In genomic region chr11:19976281-19976941, GRCh38 we compare ENCODE assay signal across 18 cellular contexts.
A peak's percentile ranks its signal among the peaks of the same experiment; 100 is the strongest.
DNase-seq lines count a peak whose midpoint lies in the region; ATAC-seq and TF ChIP-seq lines count a peak whose summit lies in the region.
"Had no signal": no experiment of that assay in that cellular context is flagged by ENCODE, and none has a peak within 500 bp of the region (broad histone marks: within the 10 kb centered on the region; RNA-seq: fewer than 3 reads in every experiment).

No MANE protein-coding gene starts in this region.

- H2AK5ac ChIP-seq in trophoblast cell (ENCODE audit: low read length): no peak overlapping the region

- H3K27me3 Mint-ChIP-seq in GM23338 (ENCODE audit: insufficient read depth, low read depth, poor library complexity): peaks cover 4% of the 10 kb centered on the region

- H3K4me3 Mint-ChIP-seq in GM23338: no peak overlapping the region

- 0 out of 3 replicates have a peak, but pooled peaks cover 3% of the 10 kb centered on the region for H3K36me3 Mint-ChIP-seq in GM23338 (ENCODE audit: low read depth)

- H3K4me1 ChIP-seq in BLaER1: peaks cover 47% of the 10 kb centered on the region
- H3K4me1 ChIP-seq in GM23338 (ENCODE audit: insufficient read depth): peaks cover 4% of the 10 kb centered on the region
- H3K4me1 ChIP-seq in trophoblast cell (ENCODE audit: control insufficient read depth in 1 of 2, insufficient read depth in 2 of 2, low read length in 2 of 2): peaks cover 25 to 32% of the 10 kb centered on the region in 2 experiments
- no peaks in the 10 kb centered on the region for H3K4me1 ChIP-seq in A673 (ENCODE audit: insufficient read depth, low read length, poor library complexity, severe bottlenecking)

- no peak overlapping the region for H4K91ac ChIP-seq in trophoblast cell (ENCODE audit: low read depth, low read length)

- H2AFZ ChIP-seq in GM23338: no peak overlapping the region
- H2AFZ ChIP-seq in trophoblast cell (ENCODE audit: insufficient read depth, low read length, poor library complexity): no peak overlapping the region
- H2AFZ ChIP-seq: GM23248 had no signal

- peaks cover 14% of the 10 kb centered on the region for H3K79me1 ChIP-seq in trophoblast cell (ENCODE audit: low read length)

- H3K4ac ChIP-seq in trophoblast cell (ENCODE audit: low read depth, low read length): no peak overlapping the region

- DNase-seq in GM23338 (ENCODE audit: low spot score): no peak
- peak in 22 of 42 donors; percentile 16 to 80 (median 38) for DNase-seq in head of caudate nucleus
- no peak for DNase-seq in trophoblast cell
- DNase-seq in SW 1271 (lab: John Stamatoyannopoulos, UW): no peak
- DNase-seq in NCI-H1092 treated with DMSO at 0.1 percent for 48 hours (lab: John Stamatoyannopoulos, UW): no peak
- no peak for DNase-seq in A673 (ENCODE audit: low spot score)
- DNase-seq: COR-L47, DMS79, GM23248, MM.1S, NCI-H187 treated with DMSO at 0.1 percent for 48 hours, NCI-H2171 treated with DMSO at 0.1 percent for 48 hours, NCI-H510A, NCI-H82, SHP77 treated with DMSO at 0.1 percent for 48 hours had no signal

- no peak overlapping the region for H3K23ac ChIP-seq in trophoblast cell (ENCODE audit: low read length)

- no peak overlapping the region for H3K27ac Mint-ChIP-seq in GM23338

- H3K27me3 ChIP-seq in BLaER1 (no peaks in the 10 kb centered on the region; the same call in 1 of the 2 replicates), GM23338 (ENCODE audit: insufficient read depth) (no peaks in the 10 kb centered on the region), trophoblast cell (ENCODE audit: insufficient read depth, low read length) (no peaks in the 10 kb centered on the region), A673 (replicated peaks; ENCODE audit: insufficient read depth, low read depth, low read length, poor library complexity) (no peaks in the 10 kb centered on the region)

- no peaks in the 10 kb centered on the region for H3K9me2 ChIP-seq in GM23338 (ENCODE audit: insufficient read depth)

- no peak for TF ChIP-seq CTCF in GM23338 (conservative IDR thresholded peaks at IDR 0.05; ENCODE audit: low read depth in 2 of 2)
- no peak for TF ChIP-seq CTCF in A673 (conservative IDR thresholded peaks at IDR 0.05; ENCODE audit: low read depth, low read length)

- intact Hi-C loops in head of caudate nucleus (cut with DNase I) (no loop called here), A673 (cut with micrococcal nuclease; ENCODE audit: unreplicated experiment) (no loop called here)

- H4K8ac ChIP-seq in trophoblast cell (ENCODE audit: low read depth, low read length): no peak overlapping the region

- no peaks in the 10 kb centered on the region for H3F3A ChIP-seq in GM23338 (replicated peaks; ENCODE audit: low read depth)

- no peaks in the 10 kb centered on the region for H3K9me3 ChIP-seq in BLaER1
- no peaks in the 10 kb centered on the region for H3K9me3 ChIP-seq in trophoblast cell (ENCODE audit: insufficient read depth, low read depth, low read length)
- no peaks in the 10 kb centered on the region for H3K9me3 ChIP-seq in A673 (ENCODE audit: low read depth, low read length, poor library complexity, severe bottlenecking)

- no peaks in the 10 kb centered on the region for H3K9me3 Mint-ChIP-seq in GM23338

- POLR2A ChIA-PET in A673 (lab: Charles Lee; ENCODE audit: low non-redundant PET): no interaction called here

- H4K20me1 ChIP-seq in BLaER1 (no peaks in the 10 kb centered on the region), GM23338 (replicated peaks; ENCODE audit: insufficient read depth) (peaks cover 7% of the 10 kb centered on the region)

- H3K27ac ChIP-seq in BLaER1 (no peak overlapping the region), GM23338 (ENCODE audit: low read depth) (no peak overlapping the region), trophoblast cell (ENCODE audit: low read depth, low read length) (no peak overlapping the region), A673 (ENCODE audit: low read depth, low read length, poor library complexity, severe bottlenecking) (no peak overlapping the region)
- H3K27ac ChIP-seq: GM23248, KMS-11 had no signal

- no peaks in the 10 kb centered on the region for H3K36me3 ChIP-seq in BLaER1
- no peaks in the 10 kb centered on the region for H3K36me3 ChIP-seq in GM23338 (ENCODE audit: insufficient read depth)
- H3K36me3 ChIP-seq in trophoblast cell (ENCODE audit: control insufficient read depth in 1 of 2, insufficient read depth in 2 of 2, low read length in 2 of 2): no peaks in the 10 kb centered on the region
- no peaks in the 10 kb centered on the region for H3K36me3 ChIP-seq in A673 (ENCODE audit: insufficient read depth, low read length, poor library complexity, severe bottlenecking)

- BruUV-seq in A673 (replicated peaks; lab: Mats Ljungman, UMichigan): no TSS peak

- peak; percentile 29; the same call in 2 of the 3 replicates for ATAC-seq in GM23338
- ATAC-seq: GM12878 had no signal

- H2BK120ac ChIP-seq in trophoblast cell (ENCODE audit: insufficient read depth, low read length, poor library complexity): no peak overlapping the region

- H3K4me1 Mint-ChIP-seq in GM23338: peaks cover 26% of the 10 kb centered on the region

- no peak overlapping the region for H3K18ac ChIP-seq in trophoblast cell (ENCODE audit: low read length)

- H3K4me2 ChIP-seq in BLaER1 (peak overlapping the region; percentile 57), GM23338 (no peak overlapping the region), trophoblast cell (ENCODE audit: low read length) (no peak overlapping the region)
- H3K4me2 ChIP-seq: KMS-11 had no signal

- H3K14ac ChIP-seq in trophoblast cell (ENCODE audit: low read length): no peak overlapping the region

- no peak overlapping the region for H2BK5ac ChIP-seq in trophoblast cell (ENCODE audit: low read depth, low read length, poor library complexity)

- H4K12ac ChIP-seq in trophoblast cell (ENCODE audit: low read depth, low read length): no peak overlapping the region

- H3K79me2 ChIP-seq in GM23338 (replicated peaks; ENCODE audit: insufficient read depth): no peaks in the 10 kb centered on the region; the same call in 1 of the 2 replicates
- no peaks in the 10 kb centered on the region for H3K79me2 ChIP-seq in trophoblast cell (ENCODE audit: control insufficient read depth, insufficient read depth, low read length, poor library complexity)

- no peak overlapping the region for H3K9ac ChIP-seq in BLaER1
- H3K9ac ChIP-seq in trophoblast cell (ENCODE audit: low read length): no peak overlapping the region
- H3K9ac ChIP-seq: GM23248, KMS-11 had no signal

- no CpG with 5 or more reads among the region's 7 CpGs for WGBS in trophoblast cell (ENCODE audit: extremely low coverage, insufficient coverage, insufficient read length)

- CTCF ChIA-PET in A673 (lab: Charles Lee): no interaction called here

- no peak overlapping the region for H3K4me3 ChIP-seq in BLaER1
- H3K4me3 ChIP-seq in GM23338: no peak overlapping the region
- peak overlapping the region; percentile 11 for H3K4me3 ChIP-seq in trophoblast cell (ENCODE audit: low read depth, low read length)
- H3K4me3 ChIP-seq in A673 (ENCODE audit: low read depth, low read length, poor library complexity, severe bottlenecking): no peak overlapping the region
- H3K4me3 ChIP-seq: GM12878, GM23248 had no signal

- no peak overlapping the region for H2BK12ac ChIP-seq in trophoblast cell (ENCODE audit: low read length)

TF ChIP-seq in GM23338, 12 proteins besides CTCF, POLR2A, EP300 and RAD21 (continues in another document):
- TF ChIP-seq JUNB (IDR thresholded peaks at IDR 0.05; ENCODE audit: unreplicated experiment): no peak
- TF ChIP-seq STAT1 (IDR thresholded peaks at IDR 0.05; ENCODE audit: unreplicated experiment): no peak
- no peak for TF ChIP-seq ETS1 (IDR thresholded peaks at IDR 0.05)
- TF ChIP-seq EZH2phosphoT487 (IDR thresholded peaks at IDR 0.05; ENCODE audit: unreplicated experiment): no peak
- no peak for TF ChIP-seq POLR2AphosphoS5 (IDR thresholded peaks at IDR 0.05; ENCODE audit: low read depth)
- TF ChIP-seq ZNF114 (CRISPR knock-in tag; IDR thresholded peaks at IDR 0.05): no peak
- TF ChIP-seq ZNF331 (CRISPR knock-in tag; IDR thresholded peaks at IDR 0.05; ENCODE audit: low read depth): no peak
- no peak for TF ChIP-seq EZH2 (IDR thresholded peaks at IDR 0.05; ENCODE audit: low read depth, unreplicated experiment)

Comparison
In these comparisons a context has a peak if more than half of its experiments do, and no peak if none do; other contexts are left out.
1. DNase-seq: peak in head of caudate nucleus (22 of 42); none in GM23338 (single experiment), trophoblast cell (0 of 2), SW 1271 (0 of 2), NCI-H1092 treated with DMSO at 0.1 percent for 48 hours (single experiment) and A673 (single experiment).